Comparison of ENCODE assay signal across 8 cellular contexts in genomic region chr6:137218917-137219663, GRCh38. TPM values are rescaled to one million over a fixed set of nuclear protein-coding genes. Genes with fewer than 3 reads are reported as not detected.
A peak's percentile ranks its signal among the peaks of the same experiment; 100 is the strongest.
DNase-seq lines count a peak whose midpoint lies in the region; ATAC-seq and TF ChIP-seq lines count a peak whose summit lies in the region.

TSS of gene IFNGR1 (minus strand) at chr6:137219385. CDS start at chr6:137219327, 58 bp downstream.

- H3K4me3 ChIP-seq in heart left ventricle, result peak within 1 kb of the TSS; percentile 73 to 98 (median 84)

- intact Hi-C loops in heart left ventricle (cut with DNase I), result loop anchor here in 5 of 10 donors (1.0 to 10.0 kb wide), 5 partner anchors 16 to 122 kb away; no protein-coding TSS in a partner anchor
- intact Hi-C loops in posterior cingulate gyrus (cut with DNase I), result no loop called here

- TF ChIP-seq CTCF in heart left ventricle (IDR thresholded peaks at IDR 0.05) (no peak), type B pancreatic cell (conservative IDR thresholded peaks at IDR 0.05) (no peak)

- H3K9me3 ChIP-seq in T-helper 17 cell (ENCODE audit: control insufficient read depth, low read length, poor library complexity, severe bottlenecking) (no peaks in the 10 kb centered on the region), heart left ventricle (no peaks in the 10 kb centered on the region)

- ATAC-seq in GM18498 (IDR thresholded peaks at IDR 0.05; ENCODE audit: unreplicated experiment) (peak; percentile 92), HG02885 (IDR thresholded peaks at IDR 0.05; ENCODE audit: poor library complexity, unreplicated experiment) (peak; percentile 83), T-helper 17 cell (peak; percentile 91), heart left ventricle (peak; percentile 92 to 97 (median 96))

- H3K27me3 Mint-ChIP-seq in T-helper 17 cell (no peaks in the 10 kb centered on the region), type B pancreatic cell (no peaks in the 10 kb centered on the region)

- H3K4me1 ChIP-seq in heart left ventricle, result peaks cover 11 to 87% (median 58%) of the 10 kb centered on the region in 12 donors

- H3K27ac ChIP-seq in heart left ventricle, result peak within 1 kb of the TSS; percentile 96 to 100 (median 99)

- H3K4me3 Mint-ChIP-seq in T-helper 17 cell (peak within 1 kb of the TSS; percentile 100), type B pancreatic cell (peak within 1 kb of the TSS; percentile 99)

- TF ChIP-seq POLR2A in heart left ventricle (IDR thresholded peaks at IDR 0.05), result peak; percentile 89 to 98

- no peaks in the 10 kb centered on the region for H3K9me3 Mint-ChIP-seq in type B pancreatic cell

- H3K4me1 Mint-ChIP-seq in T-helper 17 cell (peaks cover 45% of the 10 kb centered on the region), type B pancreatic cell (ENCODE audit: unreplicated experiment) (peaks cover 24% of the 10 kb centered on the region)

- H3K36me3 Mint-ChIP-seq in T-helper 17 cell (ENCODE audit: low read depth) (peaks cover 3% of the 10 kb centered on the region), type B pancreatic cell (no peaks in the 10 kb centered on the region)

- DNase-seq in NCI-H187 (lab: John Stamatoyannopoulos, UW) (peak; percentile 57 to 87), T-helper 17 cell (peak; percentile 90 to 95 (median 93)), amniotic stem cell (lab: John Stamatoyannopoulos, UW) (peak; percentile 87), heart left ventricle (peak; percentile 98 to 99 (median 99)), posterior cingulate gyrus (peak; percentile 97 to 100 (median 98)), type B pancreatic cell (ENCODE audit: extremely low spot score, unreplicated experiment) (peak; percentile 95)

- peak within 1 kb of the TSS; percentile 98 for H3K27ac Mint-ChIP-seq in T-helper 17 cell
- H3K27ac Mint-ChIP-seq in type B pancreatic cell, result peak within 1 kb of the TSS; percentile 98

- no peaks in the 10 kb centered on the region for H3K27me3 ChIP-seq in heart left ventricle

- peaks cover 0 to 7% (median 0%) of the 10 kb centered on the region in 9 donors for H3K36me3 ChIP-seq in heart left ventricle

- 0 to 1% (median 1%) methylated on average over 28 to 64 of the region's 64 CpGs for WGBS in heart left ventricle, 4 donors

RNA-seq across cellular contexts. Expression of gene IFNGR1, which starts in this region (rescaled TPM):
- total RNA-seq in T-helper 17 cell, result 10 to 100 TPM; 49.3 to 56.4 TPM
- total RNA-seq in heart left ventricle, result 100 to 1,000 TPM in 3 of 9 donors, 10 to 100 TPM in 6; 68.6 to 152 (median 79.2) TPM
- polyA plus RNA-seq in heart left ventricle, result 10 to 100 TPM; 75.4 to 90.9 TPM
- total RNA-seq in type B pancreatic cell (ENCODE audit: low replicate concordance), result 28.4 and 35.5 TPM in 2 replicates

Comparison
In these comparisons a context has a peak if more than half of its experiments do, and no peak if none do; other contexts are left out.
1. Peak in every context shown above with its lines: DNase-seq, ATAC-seq, H3K4me3 ChIP-seq and H3K27ac ChIP-seq.